In genomic region chr18:2910261-2910660, GRCh38 we compare ENCODE assay signal across 21 cellular contexts.
"Had no signal": no experiment of that assay in that cellular context is flagged by ENCODE, and none has a peak within 500 bp of the region (broad histone marks: within the 10 kb centered on the region; RNA-seq: fewer than 3 reads in every experiment).

No MANE protein-coding gene starts in this region.

- H3K9me3 Mint-ChIP-seq: activated B cell treated with CpG ODN at 0.5 μM for 24 hours; activated CD4-positive, alpha-beta T cell treated with anti-CD3 and anti-CD28 coated beads, Interleukin-2, amount 10 ng/mL, durations not matched to agents 24 days and 14 days; activated naive CD4-positive, alpha-beta T cell treated with anti-CD3 and anti-CD28 coated beads, Interleukin-2, amount 50 U/mL, for 72 hours; activated naive CD8-positive, alpha-beta T cell treated with anti-CD3 and anti-CD28 coated beads, Interleukin-2, amount 50 U/mL, for 24 hours had no signal

- H3K27me3 ChIP-seq: brain microvascular endothelial cell had no signal

- H3K27ac Mint-ChIP-seq: activated B cell treated with CpG ODN at 0.5 μM for 24 hours; activated CD4-positive, alpha-beta T cell treated with anti-CD3 and anti-CD28 coated beads, Interleukin-2, amount 10 ng/mL, durations not matched to agents 24 days and 14 days; activated naive CD8-positive, alpha-beta T cell treated with anti-CD3 and anti-CD28 coated beads, Interleukin-2, amount 50 U/mL, for 24 hours had no signal

- H3K27me3 Mint-ChIP-seq: activated B cell treated with CpG ODN at 0.5 μM for 24 hours; activated CD4-positive, alpha-beta T cell treated with anti-CD3 and anti-CD28 coated beads, Interleukin-2, amount 10 ng/mL, durations not matched to agents 24 days and 14 days; activated naive CD8-positive, alpha-beta T cell treated with anti-CD3 and anti-CD28 coated beads, Interleukin-2, amount 50 U/mL, for 24 hours; T-helper 17 cell had no signal

- H3K4me3 Mint-ChIP-seq: activated B cell treated with CpG ODN at 0.5 μM for 24 hours; activated CD4-positive, alpha-beta T cell treated with anti-CD3 and anti-CD28 coated beads, Interleukin-2, amount 10 ng/mL, durations not matched to agents 24 days and 14 days; activated naive CD8-positive, alpha-beta T cell treated with anti-CD3 and anti-CD28 coated beads, Interleukin-2, amount 50 U/mL, for 24 hours; T-helper 17 cell had no signal

- H3K27ac ChIP-seq: brain microvascular endothelial cell had no signal

- ATAC-seq: activated naive CD4-positive, alpha-beta T cell treated with anti-CD3 and anti-CD28 coated beads, Interleukin-2, amount 50 U/mL, for 72 hours; activated naive CD8-positive, alpha-beta T cell treated with anti-CD3 and anti-CD28 coated beads, Interleukin-2, amount 50 U/mL, for 24 hours; T-helper 17 cell had no signal

- DNase-seq: activated B cell treated with CpG ODN at 0.5 μM for 24 hours; activated CD4-positive, alpha-beta T cell treated with anti-CD3 and anti-CD28 coated beads for 1 hour; activated CD4-positive, alpha-beta T cell treated with anti-CD3 and anti-CD28 coated beads, Interleukin-2, amount 10 ng/mL, durations not matched to agents 24 days and 14 days; activated CD4-positive, alpha-beta T cell treated with anti-CD3 and anti-CD28 coated beads, Interleukin-2, amount 50 U/mL, for 48 hours; activated naive CD4-positive, alpha-beta T cell treated with Interleukin-2 at 50 U/mL for 16 hours; activated naive CD8-positive, alpha-beta T cell treated with anti-CD3 and anti-CD28 coated beads, Interleukin-2, amount 50 U/mL, for 24 hours; activated T-cell treated with anti-CD3 and anti-CD28 coated beads, Interleukin-2, amount 50 U/mL, for 1 hour; amniotic stem cell; brain microvascular endothelial cell; KG1; NCI-H1048; NCI-H146; NCI-H187 treated with DMSO at 0.1 percent for 48 hours; NCI-H2081 treated with DMSO at 0.1 percent for 48 hours; NCI-H446 treated with DMSO at 0.1 percent for 48 hours; NCI-H524 treated with DMSO at 0.1 percent for 48 hours; NCI-H774; SIG-M5; T-helper 17 cell; T1000 had no signal
